In genomic region chr17:50035421-50035879, GRCh38 we compare ENCODE assay signal across 2 cellular contexts.
TF ChIP-seq lines count a peak whose summit lies in the region.

No MANE protein-coding gene starts in this region.

TF ChIP-seq in HEK293, 187 proteins besides CTCF, POLR2A, EP300 and RAD21:
- TF ChIP-seq ZBTB48 (tag by site-specific recombination; IDR thresholded peaks at IDR 0.05), result no peak
- TF ChIP-seq KLF1 (tag by site-specific recombination; IDR thresholded peaks at IDR 0.05), result no peak
- TF ChIP-seq ZIC2 (tag by site-specific recombination; IDR thresholded peaks at IDR 0.05), result peak; percentile 100
- TF ChIP-seq GLIS1 (tag by site-specific recombination; IDR thresholded peaks at IDR 0.05), result peak; percentile 90

TF ChIP-seq in K562, 482 proteins besides CTCF, POLR2A, EP300 and RAD21:
- TF ChIP-seq POLR3A (IDR thresholded peaks at IDR 0.05; ENCODE audit: borderline replicate concordance, extremely low read depth, insufficient read depth, insufficient read length) (no peak), CHD7 (IDR thresholded peaks at IDR 0.05; ENCODE audit: low read depth, low read length) (no peak), CEBPB (tag; IDR thresholded peaks at IDR 0.05) (peak; percentile 42), ZNF23 (CRISPR knock-in tag; IDR thresholded peaks at IDR 0.05) (no peak), ZBTB12 (CRISPR knock-in tag; IDR thresholded peaks at IDR 0.05) (no peak)
